Comparison of ENCODE assay signal across 1 cellular context in genomic region chr9:73451003-73451402, GRCh38.
TF ChIP-seq lines count a peak whose summit lies in the region.

No MANE protein-coding gene starts in this region.

TF ChIP-seq in HepG2, 621 proteins besides CTCF, POLR2A, EP300 and RAD21 (continued from another document):
- TF ChIP-seq HOMEZ (CRISPR knock-in tag; IDR thresholded peaks at IDR 0.05; ENCODE audit: low read depth), result no peak
